Comparison of ENCODE assay signal across 11 cellular contexts in genomic region chr15:31758126-31758525, GRCh38.
DNase-seq lines count a peak whose midpoint lies in the region; ATAC-seq and TF ChIP-seq lines count a peak whose summit lies in the region.
"Had no signal": no experiment of that assay in that cellular context is flagged by ENCODE, and none has a peak within 500 bp of the region (broad histone marks: within the 10 kb centered on the region; RNA-seq: fewer than 3 reads in every experiment).

No MANE protein-coding gene starts in this region.

- peaks cover 7% of the 10 kb centered on the region for H3K27me3 Mint-ChIP-seq in nephron progenitor cell (ENCODE audit: low read depth, poor library complexity)

- no peaks in the 10 kb centered on the region for H3K9me3 Mint-ChIP-seq in nephron progenitor cell

- no peak for ATAC-seq in GM18511 (IDR thresholded peaks at IDR 0.05; ENCODE audit: unreplicated experiment)
- ATAC-seq: activated CD8-positive, alpha-beta T cell treated with anti-CD3 and anti-CD28 coated beads, Interleukin-2, amount 10 ng/mL, durations not matched to agents 7 days and 5 days had no signal

- no peaks in the 10 kb centered on the region for H3K36me3 Mint-ChIP-seq in nephron progenitor cell (ENCODE audit: low read depth)

- H3K27ac Mint-ChIP-seq in nephron progenitor cell, result no peak overlapping the region
- H3K27ac Mint-ChIP-seq: activated CD8-positive, alpha-beta T cell treated with anti-CD3 and anti-CD28 coated beads, Interleukin-2, amount 10 ng/mL, durations not matched to agents 7 days and 5 days had no signal

- H3K27ac ChIP-seq in temporal lobe (ENCODE audit: low read depth, low read length), result peak overlapping the region; percentile 88
- H3K27ac ChIP-seq: 22Rv1, skin epidermis had no signal

- DNase-seq in DMS79 treated with DMSO at 0.1 percent for 48 hours (lab: John Stamatoyannopoulos, UW) (peak; percentile 5), DMS79 (lab: John Stamatoyannopoulos, UW) (no peak), OCI-M1 (lab: John Stamatoyannopoulos, UW) (peak; percentile 50), globus pallidus (ENCODE audit: low spot score) (peak; percentile 92), nephron progenitor cell (no peak), retina (no peak)
- DNase-seq: activated CD8-positive, alpha-beta T cell treated with anti-CD3 and anti-CD28 coated beads, Interleukin-2, amount 10 ng/mL, durations not matched to agents 7 days and 5 days had no signal

- TF ChIP-seq CTCF in nephron progenitor cell (IDR thresholded peaks at IDR 0.05), result no peak

- no peak overlapping the region for H3K4me3 Mint-ChIP-seq in nephron progenitor cell
- H3K4me3 Mint-ChIP-seq: activated CD8-positive, alpha-beta T cell treated with anti-CD3 and anti-CD28 coated beads, Interleukin-2, amount 10 ng/mL, durations not matched to agents 7 days and 5 days had no signal

- no peaks in the 10 kb centered on the region for H3K4me1 Mint-ChIP-seq in nephron progenitor cell

Comparison
In these comparisons a context has a peak if more than half of its experiments do, and no peak if none do; other contexts are left out.
1. DNase-seq: peak in DMS79 treated with DMSO at 0.1 percent for 48 hours (single experiment), OCI-M1 (single experiment) and globus pallidus (single experiment); none in DMS79 (single experiment), nephron progenitor cell (single experiment) and retina (single experiment).